20 cellular contexts compared by ENCODE assay signal in the genomic region with DNA sequence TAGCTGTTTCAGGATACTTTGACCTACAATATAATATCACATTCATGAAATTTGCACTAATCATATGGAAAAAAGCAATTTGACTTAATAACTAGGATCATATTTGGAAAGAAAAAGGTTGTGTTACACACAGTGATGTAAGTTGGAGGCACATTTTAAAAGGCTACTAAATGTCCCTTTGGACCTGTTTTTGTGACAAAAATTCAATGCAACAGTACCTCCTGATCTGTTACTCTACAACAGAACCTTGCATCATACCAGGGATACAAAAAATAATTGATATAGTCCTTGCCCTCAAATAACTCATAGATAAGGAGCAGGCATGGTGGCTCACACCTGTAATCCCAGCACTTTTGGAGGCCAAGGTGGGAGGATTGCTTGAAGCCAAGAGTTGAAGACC.
A peak's percentile ranks its signal among the peaks of the same experiment; 100 is the strongest.
DNase-seq lines count a peak whose midpoint lies in the region; ATAC-seq and TF ChIP-seq lines count a peak whose summit lies in the region.
"Had no signal": no experiment of that assay in that cellular context is flagged by ENCODE, and none has a peak within 500 bp of the region (broad histone marks: within the 10 kb centered on the region; RNA-seq: fewer than 3 reads in every experiment).

No MANE protein-coding gene starts in this region.

- no peaks in the 10 kb centered on the region for H3K36me3 ChIP-seq in liver (ENCODE audit: control insufficient read depth in 4 of 4, insufficient read depth in 3 of 4, low read depth in 1 of 4, low read length in 3 of 4)
- H3K36me3 ChIP-seq in CD8-positive, alpha-beta memory T cell (ENCODE audit: insufficient read depth, low read length) = no peaks in the 10 kb centered on the region
- H3K36me3 ChIP-seq: BLaER1 treated with 17β-estradiol and CSF1 and Interleukin-3, amounts not matched to agents 10 nM and 100 nM had no signal

- peak; percentile 37 for ATAC-seq in left lobe of liver
- no peak for ATAC-seq in foreskin keratinocyte
- ATAC-seq: CD8-positive, alpha-beta T cell; GM12878 had no signal

- DNase-seq in left lobe of liver (ENCODE audit: low spot score) = no peak
- no peak for DNase-seq in NCI-H345 (lab: John Stamatoyannopoulos, UW)
- DNase-seq in CD8-positive, alpha-beta memory T cell = no peak
- DNase-seq in foreskin keratinocyte = no peak
- DNase-seq: 8988T; AML-193; CD4-positive, alpha-beta T cell; CD8-positive, alpha-beta T cell; COR-L47; DMS 273 treated with DMSO at 0.1 percent for 48 hours; DMS153; DMS53; DMS79; DND-41; EL; GDM1 had no signal

- TF ChIP-seq CTCF in liver (IDR thresholded peaks at IDR 0.05; ENCODE audit: low read depth, low read length, missing input control) (no peak), foreskin keratinocyte (conservative IDR thresholded peaks at IDR 0.05) (no peak)

- H3K27me3 ChIP-seq in liver (ENCODE audit: control insufficient read depth in 4 of 4, insufficient read depth in 4 of 4, low read length in 3 of 4) = no peaks in the 10 kb centered on the region
- H3K27me3 ChIP-seq in CD8-positive, alpha-beta memory T cell (ENCODE audit: insufficient read depth, low read length, poor library complexity, severe bottlenecking) = no peaks in the 10 kb centered on the region
- H3K27me3 ChIP-seq in foreskin keratinocyte = no peaks in the 10 kb centered on the region

- no peaks in the 10 kb centered on the region for H3K9me3 ChIP-seq in liver (ENCODE audit: control insufficient read depth in 4 of 4, low read length in 3 of 4)
- no peaks in the 10 kb centered on the region for H3K9me3 ChIP-seq in CD8-positive, alpha-beta memory T cell (ENCODE audit: low read length)
- H3K9me3 ChIP-seq: BLaER1 treated with 17β-estradiol and CSF1 and Interleukin-3, amounts not matched to agents 10 nM and 100 nM had no signal

- no peaks in the 10 kb centered on the region for H3K9me3 Mint-ChIP-seq in CD8-positive, alpha-beta memory T cell
- H3K9me3 Mint-ChIP-seq: CD4-positive, alpha-beta T cell; CD8-positive, alpha-beta T cell had no signal

- peak overlapping the region; percentile 72 to 89 for H3K27ac ChIP-seq in liver (ENCODE audit: low read depth in 1 of 2, low read length in 2 of 2)
- H3K27ac ChIP-seq in CD8-positive, alpha-beta memory T cell (ENCODE audit: low read depth, low read length) = no peak overlapping the region
- H3K27ac ChIP-seq in foreskin keratinocyte = no peak overlapping the region
- H3K27ac ChIP-seq: BLaER1 treated with 17β-estradiol and CSF1 and Interleukin-3, amounts not matched to agents 10 nM and 100 nM had no signal

- POLR2A ChIA-PET in CD8-positive, alpha-beta memory T cell (lab: Charles Lee) = no interaction called here

- H3K4me1 ChIP-seq in liver (ENCODE audit: control insufficient read depth in 4 of 4, insufficient read depth in 4 of 4, low read length in 3 of 4) (peaks cover 13 to 45% (median 26%) of the 10 kb centered on the region in 4 donors), foreskin keratinocyte (no peaks in the 10 kb centered on the region)
- H3K4me1 ChIP-seq in CD8-positive, alpha-beta memory T cell (ENCODE audit: insufficient read depth, low read length) = no peaks in the 10 kb centered on the region

- peaks cover 7 to 32% of the 10 kb centered on the region in 2 donors for H3K27me3 Mint-ChIP-seq in CD8-positive, alpha-beta memory T cell

- H3K9ac ChIP-seq in liver (ENCODE audit: low read depth in 1 of 2, low read length in 2 of 2) = peak overlapping the region in 1 of 2 donors; percentile 70
- H3K9ac ChIP-seq: BLaER1 treated with 17β-estradiol and CSF1 and Interleukin-3, amounts not matched to agents 10 nM and 100 nM had no signal

- TF ChIP-seq RAD21 in liver (IDR thresholded peaks at IDR 0.05) = peak; percentile 16 to 42

- no peak overlapping the region for H3K4me3 Mint-ChIP-seq in CD8-positive, alpha-beta memory T cell
- H3K4me3 Mint-ChIP-seq: B cell; CD4-positive, alpha-beta T cell; CD8-positive, alpha-beta T cell had no signal

- no peaks in the 10 kb centered on the region for H3K36me3 Mint-ChIP-seq in CD8-positive, alpha-beta memory T cell
- H3K36me3 Mint-ChIP-seq: CD8-positive, alpha-beta T cell had no signal

- H3K27ac Mint-ChIP-seq in CD8-positive, alpha-beta memory T cell = no peak overlapping the region
- H3K27ac Mint-ChIP-seq: B cell; CD4-positive, alpha-beta T cell; CD8-positive, alpha-beta T cell had no signal

- H3K4me1 Mint-ChIP-seq in CD8-positive, alpha-beta memory T cell = no peaks in the 10 kb centered on the region
- H3K4me1 Mint-ChIP-seq: B cell had no signal

- no peak overlapping the region for H3K4me3 ChIP-seq in liver (ENCODE audit: low read depth in 1 of 3, low read length in 3 of 3)
- no peak overlapping the region for H3K4me3 ChIP-seq in CD8-positive, alpha-beta memory T cell (ENCODE audit: low read length)
- H3K4me3 ChIP-seq: BLaER1 treated with 17β-estradiol and CSF1 and Interleukin-3, amounts not matched to agents 10 nM and 100 nM; GM12878 had no signal

- CTCF ChIA-PET in CD8-positive, alpha-beta memory T cell (lab: Charles Lee) = no interaction called here

TF ChIP-seq in liver, 16 proteins besides CTCF, POLR2A, EP300 and RAD21:
- TF ChIP-seq HNF4G (IDR thresholded peaks at IDR 0.05) (peak; percentile 29), SP1 (IDR thresholded peaks at IDR 0.05) (peak; percentile 60), HNF4A (conservative IDR thresholded peaks at IDR 0.05) (peak; percentile 78 to 91), RXRA (IDR thresholded peaks at IDR 0.05) (peak; percentile 27 to 85), TAF1 (conservative IDR thresholded peaks at IDR 0.05) (no peak), GABPA (IDR thresholded peaks at IDR 0.05 in 1 of 2, conservative IDR thresholded peaks at IDR 0.05 in 1 of 2) (no peak), YY1 (IDR thresholded peaks at IDR 0.05) (peak; percentile 67), NR2F2 (IDR thresholded peaks at IDR 0.05) (no peak), ZBTB33 (IDR thresholded peaks at IDR 0.05) (peak; percentile 64), FOXA1 (IDR thresholded peaks at IDR 0.05) (no peak), JUND (IDR thresholded peaks at IDR 0.05) (peak in 1 of 2 donors; percentile 34), FOXA2 (IDR thresholded peaks at IDR 0.05) (no peak), EGR1 (IDR thresholded peaks at IDR 0.05; ENCODE audit: low read depth in 2 of 2) (no peak)
- TF ChIP-seq, protein P1, sequence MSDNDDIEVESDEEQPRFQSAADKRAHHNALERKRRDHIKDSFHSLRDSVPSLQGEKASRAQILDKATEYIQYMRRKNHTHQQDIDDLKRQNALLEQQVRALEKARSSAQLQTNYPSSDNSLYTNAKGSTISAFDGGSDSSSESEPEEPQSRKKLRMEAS (IDR thresholded peaks at IDR 0.05) = peak; percentile 54
- TF ChIP-seq, protein P2, sequence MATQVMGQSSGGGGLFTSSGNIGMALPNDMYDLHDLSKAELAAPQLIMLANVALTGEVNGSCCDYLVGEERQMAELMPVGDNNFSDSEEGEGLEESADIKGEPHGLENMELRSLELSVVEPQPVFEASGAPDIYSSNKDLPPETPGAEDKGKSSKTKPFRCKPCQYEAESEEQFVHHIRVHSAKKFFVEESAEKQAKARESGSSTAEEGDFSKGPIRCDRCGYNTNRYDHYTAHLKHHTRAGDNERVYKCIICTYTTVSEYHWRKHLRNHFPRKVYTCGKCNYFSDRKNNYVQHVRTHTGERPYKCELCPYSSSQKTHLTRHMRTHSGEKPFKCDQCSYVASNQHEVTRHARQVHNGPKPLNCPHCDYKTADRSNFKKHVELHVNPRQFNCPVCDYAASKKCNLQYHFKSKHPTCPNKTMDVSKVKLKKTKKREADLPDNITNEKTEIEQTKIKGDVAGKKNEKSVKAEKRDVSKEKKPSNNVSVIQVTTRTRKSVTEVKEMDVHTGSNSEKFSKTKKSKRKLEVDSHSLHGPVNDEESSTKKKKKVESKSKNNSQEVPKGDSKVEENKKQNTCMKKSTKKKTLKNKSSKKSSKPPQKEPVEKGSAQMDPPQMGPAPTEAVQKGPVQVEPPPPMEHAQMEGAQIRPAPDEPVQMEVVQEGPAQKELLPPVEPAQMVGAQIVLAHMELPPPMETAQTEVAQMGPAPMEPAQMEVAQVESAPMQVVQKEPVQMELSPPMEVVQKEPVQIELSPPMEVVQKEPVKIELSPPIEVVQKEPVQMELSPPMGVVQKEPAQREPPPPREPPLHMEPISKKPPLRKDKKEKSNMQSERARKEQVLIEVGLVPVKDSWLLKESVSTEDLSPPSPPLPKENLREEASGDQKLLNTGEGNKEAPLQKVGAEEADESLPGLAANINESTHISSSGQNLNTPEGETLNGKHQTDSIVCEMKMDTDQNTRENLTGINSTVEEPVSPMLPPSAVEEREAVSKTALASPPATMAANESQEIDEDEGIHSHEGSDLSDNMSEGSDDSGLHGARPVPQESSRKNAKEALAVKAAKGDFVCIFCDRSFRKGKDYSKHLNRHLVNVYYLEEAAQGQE (IDR thresholded peaks at IDR 0.05) = no peak
- TF ChIP-seq, protein P3, sequence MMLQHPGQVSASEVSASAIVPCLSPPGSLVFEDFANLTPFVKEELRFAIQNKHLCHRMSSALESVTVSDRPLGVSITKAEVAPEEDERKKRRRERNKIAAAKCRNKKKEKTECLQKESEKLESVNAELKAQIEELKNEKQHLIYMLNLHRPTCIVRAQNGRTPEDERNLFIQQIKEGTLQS (IDR thresholded peaks at IDR 0.05) = peak; percentile 77

Comparison
In these comparisons a context has a peak if more than half of its experiments do, and no peak if none do; other contexts are left out.
1. H3K27ac ChIP-seq: peak in liver (2 of 2); none in CD8-positive, alpha-beta memory T cell (single experiment) and foreskin keratinocyte (single experiment).